ENCODE assay signal across 8 cellular contexts in the genomic region with DNA sequence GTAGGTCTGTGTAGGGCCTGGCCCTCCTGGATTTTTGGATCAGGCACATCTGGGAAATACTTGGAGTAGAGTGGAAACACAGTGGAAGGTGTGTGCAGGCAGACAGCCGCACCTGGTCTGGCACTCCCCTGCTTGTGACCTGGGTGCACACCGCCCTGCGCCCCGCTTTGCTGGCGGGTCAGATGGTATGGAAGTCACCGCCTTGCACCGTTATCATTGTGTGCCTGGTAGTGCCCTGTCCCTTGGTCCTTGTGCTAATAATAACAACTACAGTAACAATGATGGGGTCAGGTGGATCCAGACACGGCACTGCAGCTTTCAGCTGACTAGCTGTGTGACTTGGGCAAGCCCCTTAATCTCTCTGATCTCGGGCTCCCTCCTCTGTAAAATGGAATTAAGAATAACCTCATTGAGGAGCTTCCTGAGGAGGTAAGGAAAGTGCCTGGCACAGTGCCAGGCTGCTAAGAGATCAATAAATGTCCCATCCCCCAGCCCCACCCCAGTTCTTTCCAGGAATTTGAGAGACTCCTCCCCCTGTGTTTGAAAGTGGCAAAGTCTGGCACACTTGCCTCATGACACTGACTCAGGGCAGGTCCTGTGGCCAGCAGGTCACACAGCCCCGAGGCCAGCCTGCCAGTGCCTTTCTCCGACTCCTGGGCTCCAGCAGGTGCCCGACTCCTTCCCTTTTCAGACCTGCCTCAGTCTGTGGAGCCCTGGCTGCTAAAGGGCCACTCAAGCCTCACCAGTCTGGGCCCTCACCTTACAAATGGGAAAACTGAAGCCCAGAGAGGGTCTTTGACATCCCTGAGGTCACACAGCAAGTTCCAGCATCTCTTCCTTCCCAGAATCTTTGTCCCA. TPM values are rescaled to one million over a fixed set of nuclear protein-coding genes. Genes with fewer than 3 reads are reported as not detected.
DNase-seq lines count a peak whose midpoint lies in the region; ATAC-seq and TF ChIP-seq lines count a peak whose summit lies in the region.

No MANE protein-coding gene starts in this region.

- intact Hi-C loops in activated T-helper 2 cell treated with anti-CD3 and anti-CD28 coated beads, Interferon-gamma antibody, Interleukin-2, Interleukin-4, amounts not matched to agents 10 μg/mL and 5 μg/mL and 100 μg/mL, durations not matched to agents 14 hours and 24 hours and 36 hours (cut with micrococcal nuclease), result loop anchor here (1.0 kb wide), 1 partner anchor 25 kb away; no protein-coding TSS in a partner anchor
- intact Hi-C loops in left ventricle myocardium inferior (cut with micrococcal nuclease), result no loop called here
- intact Hi-C loops in spleen (cut with DNase I; ENCODE audit: low total_unique reads), result no loop called here

- H3K36me3 ChIP-seq in left ventricle myocardium inferior, result no peaks in the 10 kb centered on the region
- H3K36me3 ChIP-seq in spleen, result peaks cover 0 to 96% (median 8%) of the 10 kb centered on the region in 6 donors

- no peak overlapping the region for H3K4me3 ChIP-seq in left ventricle myocardium inferior
- no peak overlapping the region for H3K4me3 ChIP-seq in spleen

- TF ChIP-seq CTCF in HFFc6 (IDR thresholded peaks at IDR 0.05) (no peak), left ventricle myocardium inferior (IDR thresholded peaks at IDR 0.05; ENCODE audit: borderline replicate concordance) (no peak), spleen (IDR thresholded peaks at IDR 0.05 in 8 of 11, conservative IDR thresholded peaks at IDR 0.05 in 3 of 11) (no peak)

- H3K27ac ChIP-seq in left ventricle myocardium inferior (replicated peaks) (peak overlapping the region; percentile 53), spleen (peak overlapping the region; percentile 52 to 93 (median 72))

- TF ChIP-seq POLR2A in spleen (IDR thresholded peaks at IDR 0.05), result no peak

- peak overlapping the region; percentile 33 for H3K4me3 Mint-ChIP-seq in HFFc6
- no peak overlapping the region for H3K4me3 Mint-ChIP-seq in activated T-helper 2 cell treated with anti-CD3 and anti-CD28 coated beads, Interferon-gamma antibody, Interleukin-2, Interleukin-4, amounts not matched to agents 10 μg/mL and 5 μg/mL and 100 μg/mL, durations not matched to agents 14 hours and 24 hours and 36 hours (ENCODE audit: low read depth)

- H3K27me3 Mint-ChIP-seq in HFFc6 (ENCODE audit: insufficient read depth), result peaks cover 4% of the 10 kb centered on the region
- no peaks in the 10 kb centered on the region for H3K27me3 Mint-ChIP-seq in activated T-helper 2 cell treated with anti-CD3 and anti-CD28 coated beads, Interferon-gamma antibody, Interleukin-2, Interleukin-4, amounts not matched to agents 10 μg/mL and 5 μg/mL and 100 μg/mL, durations not matched to agents 14 hours and 24 hours and 36 hours (ENCODE audit: low read depth)

- H3K4me1 Mint-ChIP-seq in HFFc6 (ENCODE audit: low read depth), result peaks cover 26% of the 10 kb centered on the region
- H3K4me1 Mint-ChIP-seq in activated T-helper 2 cell treated with anti-CD3 and anti-CD28 coated beads, Interferon-gamma antibody, Interleukin-2, Interleukin-4, amounts not matched to agents 10 μg/mL and 5 μg/mL and 100 μg/mL, durations not matched to agents 14 hours and 24 hours and 36 hours (ENCODE audit: low read depth), result peaks cover 30% of the 10 kb centered on the region

- DNase-seq in HFFc6 (no peak), left ventricle myocardium inferior (no peak), spleen (peak; percentile 78), midbrain (lab: John Stamatoyannopoulos, UW) (no peak), DMS53 (lab: John Stamatoyannopoulos, UW) (no peak)
- DNase-seq in activated T-helper 2 cell treated with anti-CD3 and anti-CD28 coated beads, Interferon-gamma antibody, Interleukin-2, Interleukin-4, amounts not matched to agents 10 μg/mL and 5 μg/mL and 100 μg/mL, durations not matched to agents 14 hours and 24 hours and 36 hours (ENCODE audit: low spot score), result no peak

- H3K27me3 ChIP-seq in left ventricle myocardium inferior (ENCODE audit: low read depth), result no peaks in the 10 kb centered on the region
- no peaks in the 10 kb centered on the region for H3K27me3 ChIP-seq in spleen (replicated peaks in 1 of 7)

- H3K27ac Mint-ChIP-seq in HFFc6, result peak overlapping the region; percentile 80
- peak overlapping the region; percentile 88 for H3K27ac Mint-ChIP-seq in activated T-helper 2 cell treated with anti-CD3 and anti-CD28 coated beads, Interferon-gamma antibody, Interleukin-2, Interleukin-4, amounts not matched to agents 10 μg/mL and 5 μg/mL and 100 μg/mL, durations not matched to agents 14 hours and 24 hours and 36 hours

- no peaks in the 10 kb centered on the region for H3K9me3 ChIP-seq in left ventricle myocardium inferior (replicated peaks)
- H3K9me3 ChIP-seq in spleen, result no peaks in the 10 kb centered on the region

- ATAC-seq in GM18517 (IDR thresholded peaks at IDR 0.05; ENCODE audit: unreplicated experiment) (no peak), GM21529 (IDR thresholded peaks at IDR 0.05; ENCODE audit: unreplicated experiment) (no peak)

- H3K9me3 Mint-ChIP-seq in HFFc6, result no peaks in the 10 kb centered on the region
- no peaks in the 10 kb centered on the region for H3K9me3 Mint-ChIP-seq in activated T-helper 2 cell treated with anti-CD3 and anti-CD28 coated beads, Interferon-gamma antibody, Interleukin-2, Interleukin-4, amounts not matched to agents 10 μg/mL and 5 μg/mL and 100 μg/mL, durations not matched to agents 14 hours and 24 hours and 36 hours

- H3K36me3 Mint-ChIP-seq in HFFc6 (ENCODE audit: low read depth), result no peaks in the 10 kb centered on the region
- peaks cover 50% of the 10 kb centered on the region for H3K36me3 Mint-ChIP-seq in activated T-helper 2 cell treated with anti-CD3 and anti-CD28 coated beads, Interferon-gamma antibody, Interleukin-2, Interleukin-4, amounts not matched to agents 10 μg/mL and 5 μg/mL and 100 μg/mL, durations not matched to agents 14 hours and 24 hours and 36 hours (ENCODE audit: low read depth)

- H3K4me1 ChIP-seq in left ventricle myocardium inferior, result peaks cover 27% of the 10 kb centered on the region
- peaks cover 35 to 97% (median 85%) of the 10 kb centered on the region in 6 donors for H3K4me1 ChIP-seq in spleen

- WGBS in spleen, 5 donors, result 83 to 86% (median 84%) methylated on average over 12 of the region's 12 CpGs

RNA-seq across cellular contexts. Expression of a gene that starts 9.8 kb away (rescaled TPM):
- 1 to 10 TPM in 1 of 6 experiments, under 1 TPM in 5; 0.47 to 1.5 (median 0.76) TPM for total RNA-seq in HFFc6 (2021; fragmentation: NEBNext Ultra II Directional; extraction: Animal tissue kit (Norgen Biotek cat#: 25700))
- 36.3 and 38.0 TPM in 2 replicates for total RNA-seq in activated T-helper 2 cell treated with anti-CD3 and anti-CD28 coated beads, Interferon-gamma antibody, Interleukin-2, Interleukin-4, amounts not matched to agents 10 μg/mL and 5 μg/mL and 100 μg/mL, durations not matched to agents 14 hours and 24 hours and 36 hours
- 3.1 TPM for total RNA-seq in left ventricle myocardium inferior
- total RNA-seq in spleen, result 100 to 1,000 TPM in 5 of 7 donors, 10 to 100 TPM in 2; 70.5 to 171 (median 127) TPM
- 100 to 1,000 TPM; 142 to 365 (median 198) TPM for polyA plus RNA-seq in spleen

RNA-seq across cellular contexts. Expression of a gene that starts 27.4 kb away (rescaled TPM):
- 10 to 100 TPM; 65.4 to 73.4 (median 67.8) TPM for total RNA-seq in HFFc6 (2021; fragmentation: NEBNext Ultra II Directional; extraction: Animal tissue kit (Norgen Biotek cat#: 25700))
- total RNA-seq in activated T-helper 2 cell treated with anti-CD3 and anti-CD28 coated beads, Interferon-gamma antibody, Interleukin-2, Interleukin-4, amounts not matched to agents 10 μg/mL and 5 μg/mL and 100 μg/mL, durations not matched to agents 14 hours and 24 hours and 36 hours, result 52.9 and 54.3 TPM in 2 replicates
- 10.3 TPM for total RNA-seq in left ventricle myocardium inferior
- total RNA-seq in spleen, result 10 to 100 TPM; 20.3 to 40.3 (median 29.5) TPM
- polyA plus RNA-seq in spleen, result 10 to 100 TPM; 12.9 to 18.6 (median 14.6) TPM
